In genomic region chr3:190286014-190286413, GRCh38 we compare ENCODE assay signal across 2 cellular contexts.
TF ChIP-seq lines count a peak whose summit lies in the region.

No MANE protein-coding gene starts in this region.

TF ChIP-seq in HepG2, 621 proteins besides CTCF, POLR2A, EP300 and RAD21:
- no peak for TF ChIP-seq ZNF10 (CRISPR knock-in tag; IDR thresholded peaks at IDR 0.05; ENCODE audit: borderline replicate concordance, low read depth)
- TF ChIP-seq ZNF160 (CRISPR knock-in tag; IDR thresholded peaks at IDR 0.05), result peak; percentile 82

TF ChIP-seq in K562, 482 proteins besides CTCF, POLR2A, EP300 and RAD21:
- TF ChIP-seq IFI16 (CRISPR knock-in tag; IDR thresholded peaks at IDR 0.05), result no peak
- TF ChIP-seq SREBF2 (CRISPR knock-in tag; IDR thresholded peaks at IDR 0.05), result no peak
- TF ChIP-seq ZNF384 (IDR thresholded peaks at IDR 0.05; ENCODE audit: low read depth, low read length), result peak; percentile 42; the same call in 1 of the 2 replicates
- TF ChIP-seq CBX3 (IDR thresholded peaks at IDR 0.05; ENCODE audit: borderline replicate concordance in 1 of 2, low read length in 2 of 2), result 0 out of 3 replicates have a peak, but pooled peaks of 1 of the 2 experiments have one; percentile 39
- no peak for TF ChIP-seq RBM22 (IDR thresholded peaks at IDR 0.05; ENCODE audit: low read depth, low read length, poor library complexity, severe bottlenecking)
- TF ChIP-seq CREBBP (IDR thresholded peaks at IDR 0.05; ENCODE audit: low read depth, low read length), result no peak
- TF ChIP-seq PML (IDR thresholded peaks at IDR 0.05; ENCODE audit: low read length), result no peak
- no peak for TF ChIP-seq POU5F1 (IDR thresholded peaks at IDR 0.05; ENCODE audit: borderline replicate concordance, low read depth, low read length, partially characterized antibody)
- TF ChIP-seq KDM4B (IDR thresholded peaks at IDR 0.05; ENCODE audit: borderline replicate concordance in 2 of 2, low read depth in 1 of 2), result no peak
- no peak for TF ChIP-seq ZNF707 (CRISPR knock-in tag; conservative IDR thresholded peaks at IDR 0.05)
- no peak for TF ChIP-seq SFPQ (IDR thresholded peaks at IDR 0.05; ENCODE audit: low read depth, low read length)
- TF ChIP-seq BDP1 (IDR thresholded peaks at IDR 0.05; ENCODE audit: insufficient read depth, insufficient read length), result no peak
- peak; percentile 70; the same call in 1 of the 2 replicates for TF ChIP-seq HLTF (IDR thresholded peaks at IDR 0.05)
- no peak for TF ChIP-seq ZNF766 (CRISPR knock-in tag; conservative IDR thresholded peaks at IDR 0.05)
- no peak for TF ChIP-seq EHMT2 (IDR thresholded peaks at IDR 0.05)
- no peak for TF ChIP-seq ZNF583 (CRISPR knock-in tag; IDR thresholded peaks at IDR 0.05)
- TF ChIP-seq MCM3 (IDR thresholded peaks at IDR 0.05), result no peak
- TF ChIP-seq KLF10 (CRISPR knock-in tag; IDR thresholded peaks at IDR 0.05), result no peak
- no peak for TF ChIP-seq MYC (IDR thresholded peaks at IDR 0.05; ENCODE audit: low read depth, low read length)
- no peak for TF ChIP-seq MYC (CRISPR knock-in tag; IDR thresholded peaks at IDR 0.05; ENCODE audit: borderline replicate concordance, low read depth)
- TF ChIP-seq TRIM28 (IDR thresholded peaks at IDR 0.05), result peak; percentile 87; the same call in 1 of the 2 replicates
- TF ChIP-seq, protein P1, sequence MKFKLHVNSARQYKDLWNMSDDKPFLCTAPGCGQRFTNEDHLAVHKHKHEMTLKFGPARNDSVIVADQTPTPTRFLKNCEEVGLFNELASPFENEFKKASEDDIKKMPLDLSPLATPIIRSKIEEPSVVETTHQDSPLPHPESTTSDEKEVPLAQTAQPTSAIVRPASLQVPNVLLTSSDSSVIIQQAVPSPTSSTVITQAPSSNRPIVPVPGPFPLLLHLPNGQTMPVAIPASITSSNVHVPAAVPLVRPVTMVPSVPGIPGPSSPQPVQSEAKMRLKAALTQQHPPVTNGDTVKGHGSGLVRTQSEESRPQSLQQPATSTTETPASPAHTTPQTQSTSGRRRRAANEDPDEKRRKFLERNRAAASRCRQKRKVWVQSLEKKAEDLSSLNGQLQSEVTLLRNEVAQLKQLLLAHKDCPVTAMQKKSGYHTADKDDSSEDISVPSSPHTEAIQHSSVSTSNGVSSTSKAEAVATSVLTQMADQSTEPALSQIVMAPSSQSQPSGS (CRISPR knock-in tag; IDR thresholded peaks at IDR 0.05), result no peak
- TF ChIP-seq NCOA6 (IDR thresholded peaks at IDR 0.05), result no peak
